Comparison of ENCODE assay signal across 10 cellular contexts in the genomic region with DNA sequence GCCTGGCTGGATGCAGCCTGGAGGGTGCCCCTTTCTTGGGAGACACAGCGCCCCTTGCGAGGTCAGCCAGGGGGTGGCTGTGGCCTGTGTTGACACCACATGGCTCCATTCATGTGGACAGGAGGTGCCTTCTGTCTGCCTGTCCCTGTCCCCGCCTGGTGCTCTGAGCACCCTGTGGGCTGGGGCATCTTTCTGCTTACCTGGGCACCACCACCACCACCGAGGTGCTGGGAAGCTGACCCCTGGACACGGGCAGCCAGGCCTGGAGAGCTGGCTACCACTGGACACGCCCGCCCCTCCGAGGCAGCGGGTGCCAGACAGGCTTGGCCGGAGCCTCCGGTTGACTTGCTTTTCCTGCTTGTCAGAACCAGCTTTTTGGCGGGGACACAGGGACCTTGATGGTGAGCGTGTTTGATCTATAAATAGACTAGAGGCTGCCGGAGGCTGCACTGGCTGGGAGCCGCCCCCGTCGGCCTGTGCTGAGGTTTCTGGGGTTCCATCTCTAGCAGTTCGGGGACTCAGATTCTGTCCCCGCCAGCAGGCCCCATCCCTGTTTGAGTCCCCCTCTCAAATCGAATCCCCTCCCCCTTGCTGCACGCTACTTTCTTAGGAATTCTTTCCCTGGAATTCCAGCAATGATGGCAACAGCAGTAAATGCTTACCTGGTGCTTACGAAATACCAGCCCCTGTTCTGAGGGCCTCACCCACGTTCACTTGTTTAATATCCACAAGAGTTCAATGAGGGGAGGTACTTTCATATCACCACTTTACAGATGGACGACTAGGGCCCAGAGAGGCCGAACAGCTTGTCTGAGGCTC.
DNase-seq lines count a peak whose midpoint lies in the region; ATAC-seq and TF ChIP-seq lines count a peak whose summit lies in the region.
"Had no signal": no experiment of that assay in that cellular context is flagged by ENCODE, and none has a peak within 500 bp of the region (broad histone marks: within the 10 kb centered on the region; RNA-seq: fewer than 3 reads in every experiment).

No MANE protein-coding gene starts in this region.

- TF ChIP-seq CTCF in Caco-2 (IDR thresholded peaks at IDR 0.05; ENCODE audit: insufficient read depth in 1 of 2, low read depth in 1 of 2, low read length in 1 of 2, severe bottlenecking in 1 of 2, unreplicated experiment in 1 of 2) (no peak), psoas muscle (IDR thresholded peaks at IDR 0.05) (no peak), endothelial cell (IDR thresholded peaks at IDR 0.05; ENCODE audit: unreplicated experiment) (no peak)

- H3K4me3 Mint-ChIP-seq in Caco-2 (ENCODE audit: unreplicated experiment) = peak overlapping the region; percentile 62
- no peak overlapping the region for H3K4me3 Mint-ChIP-seq in endothelial cell (ENCODE audit: unreplicated experiment)
- H3K4me3 Mint-ChIP-seq: activated T-helper 17 cell treated with anti-CD3 and anti-CD28 coated beads, Interleukin-2, amount 50 U/mL, for 72 hours had no signal

- WGBS in psoas muscle, 3 donors = 21 to 34% (median 24%) methylated on average over 24 to 25 of the region's 25 CpGs

- DNase-seq in Caco-2 (peak; percentile 89 to 92), left cardiac atrium (peak; percentile 84), psoas muscle (peak; percentile 75 to 88), endothelial cell (ENCODE audit: low spot score) (no peak), RPMI8226 (no peak), dedifferentiated amniotic fluid mesenchymal stem cell (ENCODE audit: extremely low spot score) (no peak)
- DNase-seq in activated CD8-positive, alpha-beta memory T cell treated with anti-CD3 and anti-CD28 coated beads, Interleukin-2, amount 50 U/mL, for 48 hours = peak; percentile 56
- DNase-seq: GF-D8 had no signal

- H3K4me1 Mint-ChIP-seq in Caco-2 (ENCODE audit: low read depth, unreplicated experiment) (peaks cover 34% of the 10 kb centered on the region), endothelial cell (ENCODE audit: unreplicated experiment) (no peaks in the 10 kb centered on the region)
- H3K4me1 Mint-ChIP-seq: activated T-helper 17 cell treated with anti-CD3 and anti-CD28 coated beads, Interleukin-2, amount 50 U/mL, for 72 hours had no signal

- CTCF ChIA-PET in Caco-2 (lab: Charles Lee) = interaction anchor here (0.7 to 3.5 kb wide), 9 partner anchors 20 to 76 kb away, joined by 3 to 18 read pairs (median 6); no protein-coding TSS in a partner anchor

- H3K4me3 ChIP-seq in Caco-2 (ENCODE audit: low read depth, low read length) (no peak overlapping the region), psoas muscle (no peak overlapping the region)

- intact Hi-C loops in Caco-2 (cut with micrococcal nuclease; ENCODE audit: unreplicated experiment) = loop anchor here (1.0 to 2.0 kb wide), 4 partner anchors 23 to 70 kb away; no protein-coding TSS in a partner anchor
- intact Hi-C loops in left cardiac atrium (cut with DNase I) = no loop called here
- intact Hi-C loops in psoas muscle (cut with DNase I) = loop anchor here in 1 of 2 donors (10.0 kb wide), 1 partner anchor 53 kb away; no protein-coding TSS in a partner anchor

- H3K27ac Mint-ChIP-seq in Caco-2 (ENCODE audit: unreplicated experiment) (peak overlapping the region; percentile 88), endothelial cell (ENCODE audit: unreplicated experiment) (no peak overlapping the region)

- H3K36me3 Mint-ChIP-seq in Caco-2 (ENCODE audit: insufficient read depth, unreplicated experiment) (peaks cover 13% of the 10 kb centered on the region), endothelial cell (ENCODE audit: low read depth, unreplicated experiment) (no peaks in the 10 kb centered on the region)

- POLR2A ChIA-PET in Caco-2 (lab: Charles Lee) = interaction anchor here (0.9 kb wide), 1 partner anchor 23 kb away, joined by 4 read pairs; no protein-coding TSS in a partner anchor

- H3K9me3 Mint-ChIP-seq in Caco-2 (ENCODE audit: unreplicated experiment) (no peaks in the 10 kb centered on the region), endothelial cell (ENCODE audit: unreplicated experiment) (no peaks in the 10 kb centered on the region)
- H3K9me3 Mint-ChIP-seq: activated T-helper 17 cell treated with anti-CD3 and anti-CD28 coated beads, Interleukin-2, amount 50 U/mL, for 72 hours had no signal

- peak; percentile 84 to 88 for ATAC-seq in left cardiac atrium
- ATAC-seq in psoas muscle = peak; percentile 86 to 96 (median 90)
- no peak for ATAC-seq in HG02981 (IDR thresholded peaks at IDR 0.05; ENCODE audit: unreplicated experiment)
- ATAC-seq: activated T-helper 17 cell treated with anti-CD3 and anti-CD28 coated beads, Interleukin-2, amount 50 U/mL, for 72 hours had no signal

- H3K27me3 Mint-ChIP-seq in Caco-2 (ENCODE audit: insufficient read depth, unreplicated experiment) = no peaks in the 10 kb centered on the region
- H3K27me3 Mint-ChIP-seq in endothelial cell (ENCODE audit: unreplicated experiment) = peaks cover 8% of the 10 kb centered on the region
- H3K27me3 Mint-ChIP-seq: activated T-helper 17 cell treated with anti-CD3 and anti-CD28 coated beads, Interleukin-2, amount 50 U/mL, for 72 hours had no signal

- H3K36me3 ChIP-seq in Caco-2 (ENCODE audit: control insufficient read depth, insufficient read depth, low read length) = no peaks in the 10 kb centered on the region
- no peaks in the 10 kb centered on the region for H3K36me3 ChIP-seq in psoas muscle (ENCODE audit: insufficient read depth in 1 of 2, low read depth in 1 of 2)

- peak overlapping the region; percentile 80 for H3K27ac ChIP-seq in psoas muscle

- H3K27me3 ChIP-seq in Caco-2 (replicated peaks; ENCODE audit: control insufficient read depth, insufficient read depth, low read length) (no peaks in the 10 kb centered on the region), psoas muscle (ENCODE audit: insufficient read depth in 3 of 3, low read length in 2 of 3) (no peaks in the 10 kb centered on the region)

- TSS peak; percentile 62 for BruUV-seq in Caco-2 (replicated peaks; lab: Mats Ljungman, UMichigan)

- H3K9me3 ChIP-seq in Caco-2 (no peaks in the 10 kb centered on the region), psoas muscle (no peaks in the 10 kb centered on the region)

- H3K4me1 ChIP-seq in Caco-2 = peaks cover 30% of the 10 kb centered on the region
- H3K4me1 ChIP-seq in psoas muscle = peaks cover 20% of the 10 kb centered on the region

Comparison
In these comparisons a context has a peak if more than half of its experiments do, and no peak if none do; other contexts are left out.
1. DNase-seq: peak in Caco-2 (2 of 2), activated CD8-positive, alpha-beta memory T cell treated with anti-CD3 and anti-CD28 coated beads, Interleukin-2, amount 50 U/mL, for 48 hours (single experiment), left cardiac atrium (single experiment) and psoas muscle (2 of 2); none in endothelial cell (single experiment), RPMI8226 (single experiment) and dedifferentiated amniotic fluid mesenchymal stem cell (single experiment).